ENCODE assay signal across 1 cellular context in genomic region chrX:99939883-99940232, GRCh38.
TF ChIP-seq lines count a peak whose summit lies in the region.

No MANE protein-coding gene starts in this region.

TF ChIP-seq in GM23338, 12 proteins besides CTCF, POLR2A, EP300 and RAD21 (continued from another document):
- TF ChIP-seq REST (IDR thresholded peaks at IDR 0.05; ENCODE audit: unreplicated experiment) (no peak), NANOG (IDR thresholded peaks at IDR 0.05; ENCODE audit: borderline replicate concordance) (no peak)
TF ChIP-seq in GM23338: peak in this region for 0.
